18 cellular contexts compared by ENCODE assay signal in the genomic region with DNA sequence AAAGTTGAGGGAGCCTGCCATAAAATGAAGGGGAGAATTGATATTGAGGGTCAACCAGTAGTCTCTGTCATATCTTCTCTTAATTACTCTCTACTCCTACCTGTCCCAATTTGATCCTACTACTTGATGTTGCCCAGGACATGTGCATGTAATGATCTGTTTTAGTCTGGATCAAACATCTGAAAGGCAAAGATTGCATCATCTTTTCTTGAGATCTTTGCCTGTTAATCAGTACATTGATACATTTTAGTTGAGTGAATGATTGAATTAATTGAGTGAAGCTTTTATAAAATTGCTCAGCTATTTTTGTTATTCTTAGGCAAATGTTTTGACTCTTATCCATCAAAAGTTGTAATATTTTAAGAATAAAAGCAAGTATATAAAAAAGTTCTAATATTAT. TPM values are rescaled to one million over a fixed set of nuclear protein-coding genes. Genes with fewer than 3 reads are reported as not detected.
DNase-seq lines count a peak whose midpoint lies in the region; ATAC-seq, FAIRE-seq and TF ChIP-seq lines count a peak whose summit lies in the region.
"Had no signal": no experiment of that assay in that cellular context is flagged by ENCODE, and none has a peak within 500 bp of the region (broad histone marks: within the 10 kb centered on the region; RNA-seq: fewer than 3 reads in every experiment).

No MANE protein-coding gene starts in this region.

- in situ Hi-C loops in HepG2 (cut with HindIII; ENCODE audit: extremely low pct_ligation_motif_present, low pct_unique_long_range_greater_than_20kb) (no loop called here), K562 (cut with MboI) (no loop called here)

- H3K4me1 ChIP-seq in HepG2 (ENCODE audit: insufficient read depth, low read length) (peaks cover 27% of the 10 kb centered on the region), right lobe of liver (peaks cover 0 to 13% (median 0%) of the 10 kb centered on the region in 4 donors), K562 (replicated peaks in 1 of 2; ENCODE audit: control insufficient read depth in 2 of 2, insufficient read depth in 2 of 2, low read length in 2 of 2) (no peaks in the 10 kb centered on the region), foreskin keratinocyte (peaks cover 83% of the 10 kb centered on the region), heart right ventricle (no peaks in the 10 kb centered on the region), gastroesophageal sphincter (no peaks in the 10 kb centered on the region)
- H3K4me1 ChIP-seq: BLaER1 had no signal

- POLR2A ChIA-PET in HepG2 (lab: Yijun Ruan, JAX) (no interaction called here), K562 (lab: Yijun Ruan, JAX) (no interaction called here)

- no peak overlapping the region for H3K4me2 ChIP-seq in HepG2 (ENCODE audit: low read depth, low read length)
- H3K4me2 ChIP-seq in K562 (ENCODE audit: insufficient read depth, low read length), result no peak overlapping the region
- H3K4me2 ChIP-seq: BLaER1 had no signal

- H3K27me3 Mint-ChIP-seq in type B pancreatic cell, result peaks cover 3% of the 10 kb centered on the region
- H3K27me3 Mint-ChIP-seq in natural killer cell (ENCODE audit: low read depth in 2 of 2), result peaks cover 15 to 19% of the 10 kb centered on the region in 2 donors

- H3K36me3 Mint-ChIP-seq in type B pancreatic cell, result peaks cover 10% of the 10 kb centered on the region
- no peaks in the 10 kb centered on the region for H3K36me3 Mint-ChIP-seq in natural killer cell
- H3K36me3 Mint-ChIP-seq: CD14-positive monocyte; CD4-positive, alpha-beta memory T cell; IgD-negative memory B cell had no signal

- peaks cover 1 to 3% of the 10 kb centered on the region in 2 experiments; a peak in 2 of 5 replicates for H3K36me3 ChIP-seq in HepG2 (replicated peaks in 1 of 2; ENCODE audit: control insufficient read depth in 1 of 2, insufficient read depth in 2 of 2, low read length in 2 of 2)
- H3K36me3 ChIP-seq in right lobe of liver, result no peaks in the 10 kb centered on the region
- H3K36me3 ChIP-seq in K562 (ENCODE audit: control insufficient read depth, insufficient read depth, low read length), result no peaks in the 10 kb centered on the region
- H3K36me3 ChIP-seq in heart right ventricle, result no peaks in the 10 kb centered on the region
- H3K36me3 ChIP-seq in gastroesophageal sphincter, result no peaks in the 10 kb centered on the region
- H3K36me3 ChIP-seq: BLaER1 had no signal

- TF ChIP-seq RAD21 in HepG2 (CRISPR knock-in tag; IDR thresholded peaks at IDR 0.05), result no peak
- TF ChIP-seq RAD21 in K562 (CRISPR knock-in tag; conservative IDR thresholded peaks at IDR 0.05 in 1 of 2, IDR thresholded peaks at IDR 0.05 in 1 of 2), result no peak

- DNase-seq in HepG2 (ENCODE audit: low spot score) (no peak), right lobe of liver (no peak), K562 (ENCODE audit: extremely low read depth in 1 of 4, low spot score in 3 of 4) (no peak), foreskin keratinocyte (no peak), type B pancreatic cell (ENCODE audit: extremely low spot score, unreplicated experiment) (no peak), natural killer cell (no peak), heart right ventricle (no peak)
- DNase-seq: 8988T; CD4-positive, alpha-beta memory T cell; DMS79 treated with DMSO at 0.1 percent for 48 hours; GF-D8; HCEC 1CT had no signal

- no peak overlapping the region for H3K4me3 ChIP-seq in HepG2 (replicated peaks in 1 of 3; ENCODE audit: insufficient read depth in 1 of 3, low read depth in 2 of 3, low read length in 3 of 3)
- H3K4me3 ChIP-seq in right lobe of liver, result no peak overlapping the region
- H3K4me3 ChIP-seq in K562, result no peak overlapping the region
- no peak overlapping the region for H3K4me3 ChIP-seq in heart right ventricle
- H3K4me3 ChIP-seq in gastroesophageal sphincter, result no peak overlapping the region
- H3K4me3 ChIP-seq: BLaER1, GM12878 had no signal

- no peaks in the 10 kb centered on the region; the same call in 1 of the 2 replicates for H4K20me1 ChIP-seq in HepG2 (ENCODE audit: insufficient read depth, low read length)
- no peaks in the 10 kb centered on the region for H4K20me1 ChIP-seq in K562 (replicated peaks; ENCODE audit: control insufficient read depth, insufficient read depth, low read length)
- H4K20me1 ChIP-seq: BLaER1 had no signal

- TF ChIP-seq CTCF in HepG2 (CRISPR knock-in tag; IDR thresholded peaks at IDR 0.05) (no peak), right lobe of liver (IDR thresholded peaks at IDR 0.05) (no peak), K562 (IDR thresholded peaks at IDR 0.05 in 2 of 3, conservative IDR thresholded peaks at IDR 0.05 in 1 of 3; ENCODE audit: insufficient read depth in 2 of 3, low read depth in 1 of 3, low read length in 3 of 3) (no peak), foreskin keratinocyte (conservative IDR thresholded peaks at IDR 0.05) (no peak), type B pancreatic cell (conservative IDR thresholded peaks at IDR 0.05) (no peak), natural killer cell (IDR thresholded peaks at IDR 0.05) (no peak), heart right ventricle (IDR thresholded peaks at IDR 0.05) (no peak), gastroesophageal sphincter (IDR thresholded peaks at IDR 0.05) (no peak)

- H3K9me1 ChIP-seq in K562 (ENCODE audit: control insufficient read depth, insufficient read depth, low read length), result no peaks in the 10 kb centered on the region

- H3K9ac ChIP-seq in HepG2 (ENCODE audit: insufficient read depth, low read depth, low read length) (no peak overlapping the region), K562 (ENCODE audit: insufficient read depth in 1 of 2, low read depth in 2 of 2, low read length in 2 of 2) (no peak overlapping the region)
- H3K9ac ChIP-seq: BLaER1 had no signal

- H3K9me3 Mint-ChIP-seq in type B pancreatic cell, result peaks cover 14% of the 10 kb centered on the region
- H3K9me3 Mint-ChIP-seq in natural killer cell, result no peaks in the 10 kb centered on the region
- H3K9me3 Mint-ChIP-seq: CD4-positive, alpha-beta memory T cell had no signal

- H3K27ac Mint-ChIP-seq in type B pancreatic cell (peak overlapping the region; percentile 91), natural killer cell (no peak overlapping the region)
- H3K27ac Mint-ChIP-seq: CD14-positive monocyte; CD4-positive, alpha-beta memory T cell; IgD-negative memory B cell had no signal

- no peak overlapping the region for H3K27ac ChIP-seq in HepG2 (ENCODE audit: extremely low read length, insufficient read depth, low read length)
- H3K27ac ChIP-seq in right lobe of liver, result no peak overlapping the region
- H3K27ac ChIP-seq in K562 (ENCODE audit: extremely low read depth, low read depth, low read length), result no peak overlapping the region
- H3K27ac ChIP-seq in foreskin keratinocyte, result peak overlapping the region; percentile 62
- no peak overlapping the region for H3K27ac ChIP-seq in heart right ventricle
- H3K27ac ChIP-seq in gastroesophageal sphincter, result no peak overlapping the region
- H3K27ac ChIP-seq: BLaER1, HL-60 had no signal

- CTCF ChIA-PET in HepG2 (lab: Yijun Ruan, JAX; ENCODE audit: low intra/inter-chr PET ratio, low total read pairs) (no interaction called here), K562 (lab: Yijun Ruan, JAX; ENCODE audit: low intra/inter-chr PET ratio) (no interaction called here)

- peaks cover 18% of the 10 kb centered on the region for H3K4me1 Mint-ChIP-seq in type B pancreatic cell (ENCODE audit: unreplicated experiment)
- H3K4me1 Mint-ChIP-seq in natural killer cell, result no peaks in the 10 kb centered on the region
- H3K4me1 Mint-ChIP-seq: CD14-positive monocyte; CD4-positive, alpha-beta memory T cell; IgD-negative memory B cell had no signal

- no peak for TF ChIP-seq EP300 in HepG2 (IDR thresholded peaks at IDR 0.05; ENCODE audit: low read depth in 2 of 2, low read length in 2 of 2)
- TF ChIP-seq EP300 in HepG2 (CRISPR knock-in tag; IDR thresholded peaks at IDR 0.05; ENCODE audit: borderline replicate concordance), result no peak
- TF ChIP-seq EP300 in K562 (IDR thresholded peaks at IDR 0.05; ENCODE audit: low read length), result no peak
- TF ChIP-seq EP300 in gastroesophageal sphincter (IDR thresholded peaks at IDR 0.05), result no peak

- H2AFZ ChIP-seq in HepG2 (ENCODE audit: low read length) (no peak overlapping the region), K562 (ENCODE audit: low read depth, low read length) (no peak overlapping the region)

- ATAC-seq in HepG2 (no peak), right lobe of liver (no peak), K562 (no peak), foreskin keratinocyte (no peak), natural killer cell (no peak), heart right ventricle (no peak), gastroesophageal sphincter (no peak)
- ATAC-seq: GM12878 had no signal

- H3K4me3 Mint-ChIP-seq in type B pancreatic cell, result no peak overlapping the region
- H3K4me3 Mint-ChIP-seq in natural killer cell, result no peak overlapping the region
- H3K4me3 Mint-ChIP-seq: CD14-positive monocyte; CD4-positive, alpha-beta memory T cell; IgD-negative memory B cell had no signal

- H3K79me2 ChIP-seq in HepG2 (ENCODE audit: insufficient read depth, low read length) (peaks cover 79% of the 10 kb centered on the region), K562 (ENCODE audit: control insufficient read depth, insufficient read depth, low read length) (no peaks in the 10 kb centered on the region)

- intact Hi-C loops in HepG2 (cut with micrococcal nuclease; ENCODE audit: unreplicated experiment) (no loop called here), right lobe of liver (cut with DNase I) (no loop called here), K562 (cut with micrococcal nuclease) (no loop called here), natural killer cell (cut with micrococcal nuclease) (no loop called here), heart right ventricle (cut with DNase I) (no loop called here)

- H3K9me3 ChIP-seq in HepG2 (ENCODE audit: low read length), result no peaks in the 10 kb centered on the region
- no peaks in the 10 kb centered on the region for H3K9me3 ChIP-seq in right lobe of liver
- H3K9me3 ChIP-seq in K562 (replicated peaks; ENCODE audit: control insufficient read depth, insufficient read depth, low read depth, low read length), result no peaks in the 10 kb centered on the region
- H3K9me3 ChIP-seq in heart right ventricle, result no peaks in the 10 kb centered on the region
- no peaks in the 10 kb centered on the region for H3K9me3 ChIP-seq in gastroesophageal sphincter
- H3K9me3 ChIP-seq: BLaER1 had no signal

- H3K27me3 ChIP-seq in HepG2 (ENCODE audit: control insufficient read depth in 1 of 2, insufficient read depth in 2 of 2, low read length in 2 of 2) (no peaks in the 10 kb centered on the region), right lobe of liver (no peaks in the 10 kb centered on the region), K562 (ENCODE audit: control insufficient read depth in 2 of 2, insufficient read depth in 2 of 2, low read length in 2 of 2) (0 out of 5 replicates have a peak, but pooled peaks cover 0 to 4% of the 10 kb centered on the region in 2 experiments), foreskin keratinocyte (no peaks in the 10 kb centered on the region), heart right ventricle (peaks cover 0 to 8% (median 0%) of the 10 kb centered on the region in 7 donors), gastroesophageal sphincter (no peaks in the 10 kb centered on the region)
- H3K27me3 ChIP-seq: BLaER1 had no signal

- BruUV-seq in HepG2 (replicated peaks; lab: Mats Ljungman, UMichigan), result no TSS peak
- no TSS peak for BruUV-seq in K562 (replicated peaks; lab: Mats Ljungman, UMichigan)

- no peak for FAIRE-seq in HepG2 (lab: Jason Lieb, UNC)
- FAIRE-seq in K562 (lab: Jason Lieb, UNC), result no peak
- FAIRE-seq: GM12878 had no signal

- no peak for TF ChIP-seq POLR2A in HepG2 (IDR thresholded peaks at IDR 0.05; ENCODE audit: insufficient read depth in 1 of 2, low read depth in 2 of 2, low read length in 2 of 2)
- TF ChIP-seq POLR2A in right lobe of liver (IDR thresholded peaks at IDR 0.05), result no peak
- TF ChIP-seq POLR2A in K562 (conservative IDR thresholded peaks at IDR 0.05), result no peak
- no peak for TF ChIP-seq POLR2A in gastroesophageal sphincter (IDR thresholded peaks at IDR 0.05)

RNA-seq across cellular contexts. Expression of a gene that starts 21.7 kb away (rescaled TPM):
- 34.1 and 36.7 TPM in 2 replicates for total RNA-seq in HepG2 (2016; rRNA removed; fragmentation: Illumina TruSeq; extraction: Trizol)
- 24.5 and 25.4 TPM in 2 replicates for total RNA-seq in HepG2 (2016; cell fraction: cytosol; rRNA removed; fragmentation: Illumina TruSeq; extraction: Trizol; ENCODE audit: low read depth)
- 31.7 and 34.4 TPM in 2 replicates for total RNA-seq in HepG2 (2016; cell fraction: insoluble cytoplasmic fraction; rRNA removed; fragmentation: Illumina TruSeq; extraction: Trizol)
- total RNA-seq in HepG2 (2016; cell fraction: membrane; rRNA removed; fragmentation: Illumina TruSeq; extraction: Trizol), result 12.5 and 13.4 TPM in 2 replicates
- total RNA-seq in HepG2 (2016; cell fraction: nucleus; rRNA removed; fragmentation: Illumina TruSeq; extraction: Trizol), result 68.4 and 71.0 TPM in 2 replicates
- 15.0 and 17.4 TPM in 2 replicates for polyA plus RNA-seq in HepG2 (2011; rRNA removed)
- 8.9 and 10.6 TPM in 2 replicates for polyA plus RNA-seq in HepG2 (2011; cell fraction: cytosol; rRNA removed)
- 37.6 and 39.6 TPM in 2 replicates for polyA plus RNA-seq in HepG2 (2011; cell fraction: nucleus; rRNA removed)
- polyA plus RNA-seq in HepG2 (2012), result 21.7 and 22.1 TPM in 2 replicates
- 1.3 and 1.4 TPM in 2 replicates for polyA plus RNA-seq in HepG2 (2016; cell fraction: cytosol; fragmentation: Illumina TruSeq; extraction: Trizol; ENCODE audit: low read depth)
- 19.3 and 20.1 TPM in 2 replicates for polyA plus RNA-seq in HepG2 (2016; cell fraction: insoluble cytoplasmic fraction; fragmentation: Illumina TruSeq; extraction: Trizol; ENCODE audit: low read depth)
- 2.5 and 2.8 TPM in 2 replicates for polyA plus RNA-seq in HepG2 (2016; cell fraction: membrane; fragmentation: Illumina TruSeq; extraction: Trizol; ENCODE audit: low read depth)
- polyA plus RNA-seq in HepG2 (2016; cell fraction: nucleus; fragmentation: Illumina TruSeq; extraction: Trizol; ENCODE audit: insufficient read depth, low read depth), result 33.5 and 34.3 TPM in 2 replicates
- polyA minus RNA-seq in HepG2 (2011; rRNA and poly(A)+ RNA removed; ENCODE audit: low replicate concordance), result 7.5 and 73.0 TPM in 2 replicates
- 33.6 and 40.2 TPM in 2 replicates for polyA minus RNA-seq in HepG2 (2011; cell fraction: cytosol; rRNA and poly(A)+ RNA removed)
- polyA minus RNA-seq in HepG2 (2011; cell fraction: nucleus; rRNA and poly(A)+ RNA removed), result 304 and 307 TPM in 2 replicates
- total RNA-seq in right lobe of liver, result 10 to 100 TPM in 2 of 6 experiments, 1 to 10 TPM in 4; 3.0 to 14.9 (median 6.4) TPM
- 0.26 TPM in 1 of 2 replicates, not detected in the other for total RNA-seq in K562 (2011; cell fraction: chromatin; rRNA removed; ENCODE audit: low replicate concordance)
- 0.13 TPM in 1 of 2 replicates, not detected in the other for total RNA-seq in K562 (2011; cell fraction: nucleolus; rRNA removed)
- total RNA-seq in K562 (2011; cell fraction: nucleoplasm; rRNA removed), result not detected in 2 replicates
- not detected in 2 replicates for total RNA-seq in K562 (2014; rRNA removed)
- not detected in 2 replicates for total RNA-seq in K562 (2014; rRNA removed; fragmentation: Illumina TruSeq; extraction: Trizol)
- total RNA-seq in K562 (2015; rRNA removed; fragmentation: Illumina TruSeq; extraction: Trizol), result not detected in 2 replicates
- total RNA-seq in K562 (2021), result 0.07 and 0.27 TPM in 2 replicates
- not detected in 2 replicates for polyA plus RNA-seq in K562 (2011; rRNA removed)
- polyA plus RNA-seq in K562 (2011; cell fraction: cytosol; rRNA removed), result 0.01 TPM in 1 of 2 replicates, not detected in the other
- polyA plus RNA-seq in K562 (2011; cell fraction: nucleus; rRNA removed), result 0.01 and 0.06 TPM in 2 replicates
- polyA plus RNA-seq in K562 (2012), result 0.03 TPM in 1 of 2 replicates, not detected in the other
- not detected in 2 replicates for polyA plus RNA-seq in K562 (2014; fragmentation: Illumina TruSeq; extraction: Trizol)
- polyA plus RNA-seq in K562 (2014; fragmentation: Nextera tagmentation; extraction: Ambion mirVana), result not detected
- not detected in 2 replicates for polyA plus RNA-seq in K562 (2014; rRNA removed)
- 0.21 TPM in 1 of 2 replicates, not detected in the other for polyA minus RNA-seq in K562 (2011; rRNA and poly(A)+ RNA removed)
- 1.0 TPM in 1 of 2 replicates, not detected in the other for polyA minus RNA-seq in K562 (2011; cell fraction: cytosol; rRNA and poly(A)+ RNA removed)
- 0.11 TPM in 1 of 2 replicates, not detected in the other for polyA minus RNA-seq in K562 (2011; cell fraction: nucleus; rRNA and poly(A)+ RNA removed)
- total RNA-seq in foreskin keratinocyte, result 84.1 and 134 TPM in 2 replicates
- polyA plus RNA-seq in foreskin keratinocyte, result 38.0 and 55.7 TPM in 2 replicates
- 24.9 and 44.1 TPM in 2 replicates for total RNA-seq in type B pancreatic cell (ENCODE audit: low replicate concordance)
- total RNA-seq in natural killer cell, result 1 to 10 TPM; 2.3 to 7.1 (median 5.8) TPM
- total RNA-seq in heart right ventricle, result 1 to 10 TPM; 1.1 to 3.4 (median 1.5) TPM
- polyA plus RNA-seq in heart right ventricle, result 1 to 10 TPM in 1 of 2 donors, under 1 TPM in 1; 0.62 to 2.8 TPM
- 10 to 100 TPM; 16.9 to 29.7 (median 25.7) TPM for total RNA-seq in gastroesophageal sphincter
- total RNA-seq: CD4-positive, alpha-beta memory T cell had no signal
- polyA plus RNA-seq: CD14-positive monocyte; CD4-positive, alpha-beta memory T cell; IgD-negative memory B cell had no signal
